Comparison of ENCODE assay signal across 17 cellular contexts in the genomic region with DNA sequence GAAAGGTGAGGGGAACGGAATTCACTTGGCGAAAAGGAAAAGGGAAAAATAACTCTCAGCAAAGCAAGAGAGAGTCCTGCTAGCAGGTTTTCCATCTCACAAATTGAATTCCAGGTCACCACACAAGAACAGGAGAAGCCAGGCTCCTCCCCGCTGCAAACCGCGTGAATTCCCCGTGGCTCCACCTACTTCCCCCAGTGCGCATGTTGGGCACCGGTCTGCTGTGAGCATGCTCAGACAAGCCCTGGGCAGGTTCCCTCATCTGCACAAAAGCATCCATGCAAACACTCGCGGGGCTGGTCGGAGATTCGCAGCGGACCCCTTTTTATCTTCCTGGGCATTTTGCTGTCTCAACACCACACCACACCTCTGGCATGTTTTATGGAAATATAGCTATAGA. TPM values are rescaled to one million over a fixed set of nuclear protein-coding genes. Genes with fewer than 3 reads are reported as not detected.
A peak's percentile ranks its signal among the peaks of the same experiment; 100 is the strongest.
DNase-seq lines count a peak whose midpoint lies in the region; ATAC-seq and TF ChIP-seq lines count a peak whose summit lies in the region.
"Had no signal": no experiment of that assay in that cellular context is flagged by ENCODE, and none has a peak within 500 bp of the region (broad histone marks: within the 10 kb centered on the region; RNA-seq: fewer than 3 reads in every experiment).

No MANE protein-coding gene starts in this region.

- WGBS in ovary, 3 donors = 91 to 92% (median 91%) methylated on average over 13 of the region's 13 CpGs

- TF ChIP-seq EP300 in ovary (IDR thresholded peaks at IDR 0.05) = no peak

- H3K9me3 ChIP-seq in ovary = no peaks in the 10 kb centered on the region
- H3K9me3 ChIP-seq: HAP-1 had no signal

- H3K36me3 Mint-ChIP-seq in activated naive CD8-positive, alpha-beta T cell treated with anti-CD3 and anti-CD28 coated beads for 36 hours = peaks cover 3% of the 10 kb centered on the region

- no peak for TF ChIP-seq CTCF in ovary (IDR thresholded peaks at IDR 0.05)

- no peak overlapping the region for H3K4me3 ChIP-seq in ovary
- H3K4me3 ChIP-seq: HAP-1, heart left ventricle had no signal

- no peak overlapping the region for H3K27ac ChIP-seq in ovary
- H3K27ac ChIP-seq: heart left ventricle had no signal

- intact Hi-C loops in ovary (cut with DNase I) = no loop called here

- peak; percentile 32 for DNase-seq in ELF-1 (ENCODE audit: low read depth, low spot score)
- DNase-seq in NCI-H1694 treated with DMSO at 0.1 percent for 48 hours (lab: John Stamatoyannopoulos, UW) = peak; percentile 45
- peak; percentile 70 for DNase-seq in RPMI7951 (ENCODE audit: low read depth)
- peak; percentile 17 for DNase-seq in iPS DF 19.7 (ENCODE audit: low read depth, low spot score)
- no peak for DNase-seq in ovary
- no peak for DNase-seq in D341Med (ENCODE audit: low spot score)
- DNase-seq in activated naive CD8-positive, alpha-beta T cell treated with anti-CD3 and anti-CD28 coated beads for 36 hours = no peak
- DNase-seq: activated CD8-positive, alpha-beta memory T cell treated with anti-CD3 and anti-CD28 coated beads for 24 hours; effector CD8-positive, alpha-beta T cell; heart left ventricle; naive thymus-derived CD8-positive, alpha-beta T cell; NCI-H187 treated with DMSO at 0.1 percent for 48 hours; NK-92 treated with Interleukin-12 subunit alpha and Interleukin-12 subunit beta, amount 100 ng/mL, for 24 hours had no signal

- no peaks in the 10 kb centered on the region for H3K27me3 ChIP-seq in ovary
- H3K27me3 ChIP-seq: heart left ventricle had no signal

- no peaks in the 10 kb centered on the region for H3K4me1 Mint-ChIP-seq in activated naive CD8-positive, alpha-beta T cell treated with anti-CD3 and anti-CD28 coated beads for 36 hours

- TF ChIP-seq POLR2A in ovary (IDR thresholded peaks at IDR 0.05) (no peak), GM18505 (IDR thresholded peaks at IDR 0.05; ENCODE audit: borderline replicate concordance, extremely low read depth, insufficient read depth, insufficient read length) (no peak)

- ATAC-seq in GM18505 (IDR thresholded peaks at IDR 0.05; ENCODE audit: unreplicated experiment) = no peak
- ATAC-seq: heart left ventricle; naive thymus-derived CD8-positive, alpha-beta T cell had no signal

- H3K4me1 ChIP-seq in ovary (ENCODE audit: insufficient read depth) = no peaks in the 10 kb centered on the region
- H3K4me1 ChIP-seq: HAP-1 had no signal

- H3K4me3 Mint-ChIP-seq in activated naive CD8-positive, alpha-beta T cell treated with anti-CD3 and anti-CD28 coated beads for 36 hours = no peak overlapping the region
- H3K4me3 Mint-ChIP-seq: naive thymus-derived CD8-positive, alpha-beta T cell; T-helper 1 cell treated with Interleukin-12 subunit alpha and Interleukin-12 subunit beta and Interleukin-4 antibody, amounts not matched to agents 30 μg/mL and 1 μg/mL, for 36 hours had no signal

- no peaks in the 10 kb centered on the region for H3K36me3 ChIP-seq in ovary
- H3K36me3 ChIP-seq: HAP-1, heart left ventricle had no signal

- H3K27ac Mint-ChIP-seq in activated naive CD8-positive, alpha-beta T cell treated with anti-CD3 and anti-CD28 coated beads for 36 hours = no peak overlapping the region
- H3K27ac Mint-ChIP-seq: activated T-helper 2 cell treated with anti-CD3 and anti-CD28 coated beads, Interferon-gamma antibody, Interleukin-2, Interleukin-4, amounts not matched to agents 10 μg/mL and 5 μg/mL and 100 μg/mL, durations not matched to agents 14 hours and 24 hours and 36 hours; naive thymus-derived CD8-positive, alpha-beta T cell; T-helper 1 cell treated with Interleukin-12 subunit alpha and Interleukin-12 subunit beta and Interleukin-4 antibody, amounts not matched to agents 30 μg/mL and 1 μg/mL, for 36 hours had no signal

- peaks cover 10% of the 10 kb centered on the region for H3K9me3 Mint-ChIP-seq in activated naive CD8-positive, alpha-beta T cell treated with anti-CD3 and anti-CD28 coated beads for 36 hours
- H3K9me3 Mint-ChIP-seq: activated T-helper 2 cell treated with anti-CD3 and anti-CD28 coated beads, Interferon-gamma antibody, Interleukin-2, Interleukin-4, amounts not matched to agents 10 μg/mL and 5 μg/mL and 100 μg/mL, durations not matched to agents 14 hours and 24 hours and 36 hours; T-helper 1 cell treated with Interleukin-12 subunit alpha and Interleukin-12 subunit beta and Interleukin-4 antibody, amounts not matched to agents 30 μg/mL and 1 μg/mL, for 36 hours had no signal

- peaks cover 15% of the 10 kb centered on the region for H3K27me3 Mint-ChIP-seq in activated naive CD8-positive, alpha-beta T cell treated with anti-CD3 and anti-CD28 coated beads for 36 hours

RNA-seq across cellular contexts. Expression of a gene that starts 58.5 kb away (rescaled TPM):
- 12.6 and 16.8 TPM in 2 replicates for total RNA-seq in RPMI7951 (2014; rRNA removed; shearing (Covaris generic))
- total RNA-seq in ovary = 10 to 100 TPM in 2 of 7 donors, 1 to 10 TPM in 5; 1.9 to 12.4 (median 5.9) TPM
- 10 to 100 TPM in 1 of 2 donors, 1 to 10 TPM in 1; 3.1 to 18.5 TPM for polyA plus RNA-seq in ovary
- under 1 TPM; 0.23 to 0.38 TPM for total RNA-seq in activated naive CD8-positive, alpha-beta T cell treated with anti-CD3 and anti-CD28 coated beads for 36 hours
- total RNA-seq: naive thymus-derived CD8-positive, alpha-beta T cell had no signal
- polyA plus RNA-seq: naive thymus-derived CD8-positive, alpha-beta T cell had no signal

Comparison
In these comparisons a context has a peak if more than half of its experiments do, and no peak if none do; other contexts are left out.
1. DNase-seq: peak in ELF-1 (single experiment), NCI-H1694 treated with DMSO at 0.1 percent for 48 hours (single experiment), RPMI7951 (single experiment) and iPS DF 19.7 (single experiment); none in ovary (0 of 5), D341Med (single experiment) and activated naive CD8-positive, alpha-beta T cell treated with anti-CD3 and anti-CD28 coated beads for 36 hours (single experiment).